ENCODE assay signal across 13 cellular contexts in genomic region chr9:87381050-87381711, GRCh38.
DNase-seq lines count a peak whose midpoint lies in the region; ATAC-seq, FAIRE-seq and TF ChIP-seq lines count a peak whose summit lies in the region.
"Had no signal": no experiment of that assay in that cellular context is flagged by ENCODE, and none has a peak within 500 bp of the region (broad histone marks: within the 10 kb centered on the region; RNA-seq: fewer than 3 reads in every experiment).

No MANE protein-coding gene starts in this region.

- H3K4me2 ChIP-seq in GM23338 = peak overlapping the region; percentile 59
- H3K4me2 ChIP-seq in astrocyte (ENCODE audit: low read length) = no peak overlapping the region
- H3K4me2 ChIP-seq in skeletal muscle satellite cell (ENCODE audit: low read length) = peak overlapping the region; percentile 40

- H3K4me3 Mint-ChIP-seq in GM23338 (no peak overlapping the region), astrocyte (ENCODE audit: unreplicated experiment) (no peak overlapping the region)
- H3K4me3 Mint-ChIP-seq: activated T-cell treated with anti-CD3 and anti-CD28 coated beads, Interleukin-2, amount 50 U/mL, for 24 hours; mesothelial cell of epicardium had no signal

- H3K27ac Mint-ChIP-seq in GM23338 (no peak overlapping the region), astrocyte (ENCODE audit: unreplicated experiment) (no peak overlapping the region)
- H3K27ac Mint-ChIP-seq: activated T-cell treated with anti-CD3 and anti-CD28 coated beads, Interleukin-2, amount 50 U/mL, for 24 hours had no signal

- peaks cover 18% of the 10 kb centered on the region for H3K4me1 Mint-ChIP-seq in GM23338
- peaks cover 16% of the 10 kb centered on the region for H3K4me1 Mint-ChIP-seq in astrocyte (ENCODE audit: low read depth, unreplicated experiment)

- H3K27me3 Mint-ChIP-seq in GM23338 (ENCODE audit: insufficient read depth, low read depth, poor library complexity) (peaks cover 7% of the 10 kb centered on the region), astrocyte (ENCODE audit: low read depth, unreplicated experiment) (no peaks in the 10 kb centered on the region)

- H3K36me3 Mint-ChIP-seq in GM23338 (ENCODE audit: low read depth) (no peaks in the 10 kb centered on the region; the same call in 2 of the 3 replicates), astrocyte (ENCODE audit: low read depth, unreplicated experiment) (no peaks in the 10 kb centered on the region)
- H3K36me3 Mint-ChIP-seq: mesothelial cell of epicardium had no signal

- no peak for FAIRE-seq in astrocyte (lab: Jason Lieb, UNC)

- no peak for TF ChIP-seq CTCF in GM23338 (conservative IDR thresholded peaks at IDR 0.05; ENCODE audit: low read depth in 2 of 2)
- no peak for TF ChIP-seq CTCF in astrocyte (IDR thresholded peaks at IDR 0.05; ENCODE audit: insufficient read depth, low read depth, low read length)

- no peaks in the 10 kb centered on the region for H4K20me1 ChIP-seq in GM23338 (replicated peaks; ENCODE audit: insufficient read depth)
- no peaks in the 10 kb centered on the region for H4K20me1 ChIP-seq in astrocyte (ENCODE audit: insufficient read depth, low read length)

- intact Hi-C loops in posterior vena cava (cut with DNase I) = no loop called here

- ATAC-seq in GM23338 (no peak; the same call in 2 of the 3 replicates), GM21360 (IDR thresholded peaks at IDR 0.05; ENCODE audit: unreplicated experiment) (no peak)

- H3K9me3 ChIP-seq in astrocyte (ENCODE audit: insufficient read depth, low read depth, low read length) (no peaks in the 10 kb centered on the region), skeletal muscle satellite cell (replicated peaks; ENCODE audit: low read length) (no peaks in the 10 kb centered on the region)
- H3K9me3 ChIP-seq: stomach had no signal

- no peaks in the 10 kb centered on the region for H3K27me3 ChIP-seq in GM23338 (ENCODE audit: insufficient read depth)
- no peaks in the 10 kb centered on the region for H3K27me3 ChIP-seq in astrocyte (ENCODE audit: insufficient read depth, low read length)
- H3K27me3 ChIP-seq in skeletal muscle satellite cell (ENCODE audit: control insufficient read depth, insufficient read depth, low read length) = no peaks in the 10 kb centered on the region
- H3K27me3 ChIP-seq: stomach had no signal

- H3K4me3 ChIP-seq in GM23338 (no peak overlapping the region), astrocyte (ENCODE audit: insufficient read depth, low read depth, low read length) (no peak overlapping the region), skeletal muscle satellite cell (ENCODE audit: low read length) (no peak overlapping the region)
- H3K4me3 ChIP-seq: stomach had no signal

- peaks cover 3% of the 10 kb centered on the region; the same call in 1 of the 2 replicates for H3K9me2 ChIP-seq in GM23338 (ENCODE audit: insufficient read depth)

- H3K9me3 Mint-ChIP-seq in GM23338 = no peaks in the 10 kb centered on the region
- no peaks in the 10 kb centered on the region for H3K9me3 Mint-ChIP-seq in astrocyte (ENCODE audit: unreplicated experiment)
- H3K9me3 Mint-ChIP-seq: activated T-cell treated with anti-CD3 and anti-CD28 coated beads, Interleukin-2, amount 50 U/mL, for 24 hours had no signal

- no peak overlapping the region for H2AFZ ChIP-seq in GM23338
- no peak overlapping the region for H2AFZ ChIP-seq in astrocyte (ENCODE audit: low read depth, low read length)

- H3K36me3 ChIP-seq in GM23338 (ENCODE audit: insufficient read depth) = no peaks in the 10 kb centered on the region
- no peaks in the 10 kb centered on the region for H3K36me3 ChIP-seq in astrocyte (ENCODE audit: insufficient read depth, low read length)
- no peaks in the 10 kb centered on the region for H3K36me3 ChIP-seq in skeletal muscle satellite cell (ENCODE audit: insufficient read depth, low read length)
- H3K36me3 ChIP-seq: stomach had no signal

- 0 out of 2 replicates have a peak, but pooled peaks cover 4% of the 10 kb centered on the region for H3F3A ChIP-seq in GM23338 (replicated peaks; ENCODE audit: low read depth)

- no peak overlapping the region for H3K9ac ChIP-seq in astrocyte (ENCODE audit: low read length)
- peak overlapping the region; percentile 64 for H3K9ac ChIP-seq in skeletal muscle satellite cell (ENCODE audit: low read depth, low read length)

- peak overlapping the region; percentile 48 for H3K27ac ChIP-seq in GM23338 (ENCODE audit: low read depth)
- no peak overlapping the region for H3K27ac ChIP-seq in astrocyte (ENCODE audit: low read depth, low read length)

- DNase-seq in GM23338 (ENCODE audit: low spot score) (no peak), astrocyte (ENCODE audit: low read depth) (peak; percentile 90), glomerular visceral epithelial cell (ENCODE audit: extremely low spot score) (peak; percentile 57), posterior vena cava (ENCODE audit: low spot score) (no peak), SHP77 treated with DMSO at 0.1 percent for 48 hours (lab: John Stamatoyannopoulos, UW) (no peak), SW 1271 (lab: John Stamatoyannopoulos, UW) (no peak)
- DNase-seq: activated CD4-positive, alpha-beta T cell treated with anti-CD3 and anti-CD28 coated beads for 1 hour; activated T-cell treated with anti-CD3 and anti-CD28 coated beads, Interleukin-2, amount 50 U/mL, for 24 hours; stomach; T-helper 1 cell had no signal

- H3K79me2 ChIP-seq in GM23338 (replicated peaks; ENCODE audit: insufficient read depth) (no peaks in the 10 kb centered on the region), astrocyte (ENCODE audit: insufficient read depth, low read length) (no peaks in the 10 kb centered on the region)

- H3K4me1 ChIP-seq in GM23338 (ENCODE audit: insufficient read depth) (peaks cover 28% of the 10 kb centered on the region), astrocyte (ENCODE audit: insufficient read depth, low read length) (peaks cover 16% of the 10 kb centered on the region), skeletal muscle satellite cell (ENCODE audit: control insufficient read depth, insufficient read depth, low read length) (peaks cover 55% of the 10 kb centered on the region)

TF ChIP-seq in GM23338, 12 proteins besides CTCF, POLR2A, EP300 and RAD21:
- no peak for TF ChIP-seq ZNF462 (CRISPR knock-in tag; IDR thresholded peaks at IDR 0.05)

Comparison
In these comparisons a context has a peak if more than half of its experiments do, and no peak if none do; other contexts are left out.
1. DNase-seq: peak in astrocyte (single experiment) and glomerular visceral epithelial cell (single experiment); none in GM23338 (single experiment), posterior vena cava (single experiment), SHP77 treated with DMSO at 0.1 percent for 48 hours (single experiment) and SW 1271 (0 of 2).